19 cellular contexts compared by ENCODE assay signal in genomic region chr10:123272171-123272570, GRCh38.
DNase-seq lines count a peak whose midpoint lies in the region; ATAC-seq, FAIRE-seq and TF ChIP-seq lines count a peak whose summit lies in the region.
"Had no signal": no experiment of that assay in that cellular context is flagged by ENCODE, and none has a peak within 500 bp of the region (broad histone marks: within the 10 kb centered on the region; RNA-seq: fewer than 3 reads in every experiment).

No MANE protein-coding gene starts in this region.

- H3K4me1 ChIP-seq in A549 = no peaks in the 10 kb centered on the region
- H3K4me1 ChIP-seq in OCI-LY1 (ENCODE audit: insufficient read depth, low read length, severe bottlenecking) = no peaks in the 10 kb centered on the region
- H3K4me1 ChIP-seq: vagina had no signal

- H4K20me1 ChIP-seq in OCI-LY1 (ENCODE audit: insufficient read depth, low read length) = no peaks in the 10 kb centered on the region
- H4K20me1 ChIP-seq: BLaER1 treated with 17β-estradiol and CSF1 and Interleukin-3, amounts not matched to agents 10 nM and 100 nM had no signal

- 0 out of 5 replicates have a peak, but pooled peaks of 1 of the 2 experiments have one; percentile 16 for TF ChIP-seq RAD21 in A549 (conservative IDR thresholded peaks at IDR 0.05 in 1 of 2, IDR thresholded peaks at IDR 0.05 in 1 of 2)

- peak; percentile 51 to 62; a peak in 4 of 6 replicates for ATAC-seq in A549
- ATAC-seq: effector memory CD8-positive, alpha-beta T cell; natural killer cell; stimulated activated effector memory CD8-positive, alpha-beta T cell treated with anti-CD3 and anti-CD28 coated beads, Interleukin-12 subunit alpha, Interleukin-12 subunit beta, amount 100 ng/mL, for 72 hours had no signal

- no peak overlapping the region for H3K4me3 ChIP-seq in A549
- no peak overlapping the region for H3K4me3 ChIP-seq in OCI-LY1 (ENCODE audit: low read depth, low read length, poor library complexity, severe bottlenecking)
- no peak overlapping the region for H3K4me3 ChIP-seq in fibroblast of mammary gland (ENCODE audit: control insufficient read depth, low read depth, low read length)
- H3K4me3 ChIP-seq: BLaER1 treated with 17β-estradiol and CSF1 and Interleukin-3, amounts not matched to agents 10 nM and 100 nM; vagina had no signal

- no peak for TF ChIP-seq POLR2A in A549 (IDR thresholded peaks at IDR 0.05; ENCODE audit: low read length)

- peaks cover 3% of the 10 kb centered on the region for H3K36me3 Mint-ChIP-seq in activated CD4-positive, alpha-beta memory T cell treated with anti-CD3 and anti-CD28 coated beads, Interleukin-2, amount 10 ng/mL, durations not matched to agents 7 days and 5 days (ENCODE audit: low read depth)
- H3K36me3 Mint-ChIP-seq: stimulated activated effector memory CD8-positive, alpha-beta T cell treated with anti-CD3 and anti-CD28 coated beads, Interleukin-12 subunit alpha, Interleukin-12 subunit beta, amount 100 ng/mL, for 72 hours had no signal

- TF ChIP-seq EP300 in A549 (IDR thresholded peaks at IDR 0.05) = no peak

- H3K9me2 ChIP-seq in OCI-LY1 (ENCODE audit: low read depth, low read length) = no peaks in the 10 kb centered on the region

- H3K9ac ChIP-seq in OCI-LY1 (ENCODE audit: low read length) = no peak overlapping the region
- H3K9ac ChIP-seq: BLaER1 treated with 17β-estradiol and CSF1 and Interleukin-3, amounts not matched to agents 10 nM and 100 nM had no signal

- no peak overlapping the region for H2AFZ ChIP-seq in OCI-LY1 (ENCODE audit: low read length)

- FAIRE-seq in A549 (lab: Jason Lieb, UNC) = no peak

- CTCF ChIA-PET in A549 (lab: Yijun Ruan, JAX) (interaction anchor here (1.2 to 1.7 kb wide), 3 partner anchors 10 to 127 kb away, joined by 3 to 5 read pairs (median 4); no protein-coding TSS in a partner anchor), RWPE1 (lab: Yijun Ruan, JAX) (no interaction called here)
- CTCF ChIA-PET in activated CD4-positive, alpha-beta memory T cell treated with anti-CD3 and anti-CD28 coated beads, Interleukin-2, amount 10 ng/mL, durations not matched to agents 7 days and 5 days (lab: Charles Lee) = interaction anchor here (0.5 kb wide), 1 partner anchor 585 kb away, joined by 4 read pairs; no protein-coding TSS in a partner anchor

- peaks cover 4% of the 10 kb centered on the region; the same call in 1 of the 2 replicates for H3K27me3 ChIP-seq in OCI-LY1 (ENCODE audit: insufficient read depth, low read length)
- H3K27me3 ChIP-seq: vagina had no signal

- H3K27ac ChIP-seq in A549 = no peak overlapping the region
- H3K27ac ChIP-seq in OCI-LY1 (ENCODE audit: low read depth, low read length, poor library complexity, severe bottlenecking) = no peak overlapping the region
- no peak overlapping the region for H3K27ac ChIP-seq in RWPE1
- H3K27ac ChIP-seq: BLaER1 treated with 17β-estradiol and CSF1 and Interleukin-3, amounts not matched to agents 10 nM and 100 nM; vagina had no signal

- 19% methylated on average over 4 of the region's 4 CpGs for WGBS in A549 (ENCODE audit: missing lambda C conversion rate)

- H3F3A ChIP-seq in OCI-LY1 (ENCODE audit: insufficient read depth, low read length) = no peaks in the 10 kb centered on the region

- H3K4me2 ChIP-seq in A549 (no peak overlapping the region), OCI-LY1 (ENCODE audit: low read length) (no peak overlapping the region)

- TF ChIP-seq CTCF in A549 (IDR thresholded peaks at IDR 0.05) = no peak; the same call in 2 of the 3 replicates
- peak; percentile 26; the same call in 1 of the 2 replicates for TF ChIP-seq CTCF in OCI-LY1 (IDR thresholded peaks at IDR 0.05; ENCODE audit: low read length)
- peak; percentile 26 for TF ChIP-seq CTCF in fibroblast of mammary gland (conservative IDR thresholded peaks at IDR 0.05; ENCODE audit: control insufficient read depth, insufficient read depth, low read depth, low read length)
- TF ChIP-seq CTCF in RWPE1 (conservative IDR thresholded peaks at IDR 0.05; ENCODE audit: low read depth) = no peak

- H3K36me3 ChIP-seq in OCI-LY1 (ENCODE audit: insufficient read depth, low read length) = no peaks in the 10 kb centered on the region
- H3K36me3 ChIP-seq: vagina had no signal

- peaks cover 10% of the 10 kb centered on the region for H3K27me3 Mint-ChIP-seq in activated CD4-positive, alpha-beta memory T cell treated with anti-CD3 and anti-CD28 coated beads, Interleukin-2, amount 10 ng/mL, durations not matched to agents 7 days and 5 days

- H3K4me3 Mint-ChIP-seq in activated CD4-positive, alpha-beta memory T cell treated with anti-CD3 and anti-CD28 coated beads, Interleukin-2, amount 10 ng/mL, durations not matched to agents 7 days and 5 days = no peak overlapping the region
- H3K4me3 Mint-ChIP-seq: activated CD4-positive, alpha-beta T cell treated with anti-CD3 and anti-CD28 coated beads, Interleukin-2, amount 10 ng/mL, durations not matched to agents 7 days and 5 days; effector memory CD8-positive, alpha-beta T cell; natural killer cell; stimulated activated effector memory CD8-positive, alpha-beta T cell treated with anti-CD3 and anti-CD28 coated beads, Interleukin-12 subunit alpha, Interleukin-12 subunit beta, amount 100 ng/mL, for 72 hours; T-helper 1 cell treated with Interleukin-12 subunit alpha and Interleukin-12 subunit beta and Interleukin-4 antibody, amounts not matched to agents 30 μg/mL and 1 μg/mL, for 36 hours had no signal

- no peaks in the 10 kb centered on the region for H3K4me1 Mint-ChIP-seq in activated CD4-positive, alpha-beta memory T cell treated with anti-CD3 and anti-CD28 coated beads, Interleukin-2, amount 10 ng/mL, durations not matched to agents 7 days and 5 days
- H3K4me1 Mint-ChIP-seq: activated CD4-positive, alpha-beta T cell treated with anti-CD3 and anti-CD28 coated beads, Interleukin-2, amount 10 ng/mL, durations not matched to agents 7 days and 5 days; stimulated activated effector memory CD8-positive, alpha-beta T cell treated with anti-CD3 and anti-CD28 coated beads, Interleukin-12 subunit alpha, Interleukin-12 subunit beta, amount 100 ng/mL, for 72 hours had no signal

- H3K27ac Mint-ChIP-seq in activated CD4-positive, alpha-beta memory T cell treated with anti-CD3 and anti-CD28 coated beads, Interleukin-2, amount 10 ng/mL, durations not matched to agents 7 days and 5 days = no peak overlapping the region
- H3K27ac Mint-ChIP-seq: activated CD4-positive, alpha-beta T cell treated with anti-CD3 and anti-CD28 coated beads, Interleukin-2, amount 10 ng/mL, durations not matched to agents 7 days and 5 days; effector memory CD8-positive, alpha-beta T cell; natural killer cell; stimulated activated effector memory CD8-positive, alpha-beta T cell treated with anti-CD3 and anti-CD28 coated beads, Interleukin-12 subunit alpha, Interleukin-12 subunit beta, amount 100 ng/mL, for 72 hours; T-helper 1 cell treated with Interleukin-12 subunit alpha and Interleukin-12 subunit beta and Interleukin-4 antibody, amounts not matched to agents 30 μg/mL and 1 μg/mL, for 36 hours had no signal

- peak; percentile 8 to 9 for DNase-seq in A549 (ENCODE audit: low read depth in 1 of 2, low spot score in 1 of 2)
- peak; percentile 19 for DNase-seq in ELR (ENCODE audit: low read depth)
- peak; percentile 3 for DNase-seq in fibroblast of mammary gland (ENCODE audit: low read depth)
- no peak for DNase-seq in activated CD8-positive, alpha-beta memory T cell treated with anti-CD3 and anti-CD28 coated beads for 24 hours
- DNase-seq in RWPE1 (ENCODE audit: low spot score) = no peak
- DNase-seq in activated CD4-positive, alpha-beta memory T cell treated with anti-CD3 and anti-CD28 coated beads, Interleukin-2, amount 10 ng/mL, durations not matched to agents 7 days and 5 days = no peak
- DNase-seq in LoVo (ENCODE audit: low spot score) = no peak
- DNase-seq: activated CD4-positive, alpha-beta T cell treated with anti-CD3 and anti-CD28 coated beads, Interleukin-2, amount 10 ng/mL, durations not matched to agents 7 days and 5 days; effector memory CD8-positive, alpha-beta T cell; KBM-7; natural killer cell; NCI-H2171 treated with DMSO at 0.1 percent for 48 hours; retina; stimulated activated CD4-positive, alpha-beta T cell treated with anti-CD3 and anti-CD28 coated beads, Interleukin-4, amount 100 ng/mL, for 1 hour had no signal

- no peaks in the 10 kb centered on the region for H3K9me3 Mint-ChIP-seq in activated CD4-positive, alpha-beta memory T cell treated with anti-CD3 and anti-CD28 coated beads, Interleukin-2, amount 10 ng/mL, durations not matched to agents 7 days and 5 days
- H3K9me3 Mint-ChIP-seq: stimulated activated effector memory CD8-positive, alpha-beta T cell treated with anti-CD3 and anti-CD28 coated beads, Interleukin-12 subunit alpha, Interleukin-12 subunit beta, amount 100 ng/mL, for 72 hours; T-helper 1 cell treated with Interleukin-12 subunit alpha and Interleukin-12 subunit beta and Interleukin-4 antibody, amounts not matched to agents 30 μg/mL and 1 μg/mL, for 36 hours had no signal

- no peaks in the 10 kb centered on the region for H3K79me2 ChIP-seq in OCI-LY1 (ENCODE audit: insufficient read depth, low read length)

- POLR2A ChIA-PET in A549 (lab: Yijun Ruan, JAX) (no interaction called here), RWPE1 (lab: Yijun Ruan, JAX; ENCODE audit: low non-redundant PET) (no interaction called here)
- POLR2A ChIA-PET in activated CD4-positive, alpha-beta memory T cell treated with anti-CD3 and anti-CD28 coated beads, Interleukin-2, amount 10 ng/mL, durations not matched to agents 7 days and 5 days (lab: Charles Lee) = no interaction called here

- H3K9me3 ChIP-seq in A549 = no peaks in the 10 kb centered on the region
- H3K9me3 ChIP-seq in OCI-LY1 (ENCODE audit: low read length) = no peaks in the 10 kb centered on the region
- H3K9me3 ChIP-seq: vagina had no signal

TF ChIP-seq in A549, 52 proteins besides CTCF, POLR2A, EP300 and RAD21 (continues in another document):
- TF ChIP-seq MAX (IDR thresholded peaks at IDR 0.05) (no peak), NR3C1 (IDR thresholded peaks at IDR 0.05) (no peak), RARB (CRISPR knock-in tag; IDR thresholded peaks at IDR 0.05) (no peak), E2F6 (IDR thresholded peaks at IDR 0.05; ENCODE audit: borderline replicate concordance, low read depth) (no peak), RNF2 (IDR thresholded peaks at IDR 0.05; ENCODE audit: borderline replicate concordance, low read depth) (no peak), ZC3H11A (IDR thresholded peaks at IDR 0.05) (no peak), JUNB (IDR thresholded peaks at IDR 0.05) (no peak), TFCP2L1 (CRISPR knock-in tag; IDR thresholded peaks at IDR 0.05) (no peak), PHF8 (IDR thresholded peaks at IDR 0.05; ENCODE audit: borderline replicate concordance, low read depth) (no peak)

Comparison
In these comparisons a context has a peak if more than half of its experiments do, and no peak if none do; other contexts are left out.
1. DNase-seq: peak in A549 (2 of 2), ELR (single experiment) and fibroblast of mammary gland (single experiment); none in activated CD8-positive, alpha-beta memory T cell treated with anti-CD3 and anti-CD28 coated beads for 24 hours (single experiment), RWPE1 (single experiment), activated CD4-positive, alpha-beta memory T cell treated with anti-CD3 and anti-CD28 coated beads, Interleukin-2, amount 10 ng/mL, durations not matched to agents 7 days and 5 days (single experiment) and LoVo (single experiment).
2. CTCF ChIP-seq: peak in OCI-LY1 (single experiment) and fibroblast of mammary gland (single experiment); none in A549 (single experiment) and RWPE1 (single experiment).